Comparison of ENCODE assay signal across 1 cellular context in genomic region chr12:124241776-124242528, GRCh38.
TF ChIP-seq lines count a peak whose summit lies in the region.

No MANE protein-coding gene starts in this region.

TF ChIP-seq in WTC11, 78 proteins besides CTCF, POLR2A, EP300 and RAD21 (continued from another document):
- TF ChIP-seq ZSCAN18 (CRISPR knock-in tag; IDR thresholded peaks at IDR 0.05) (no peak), MYBL2 (CRISPR knock-in tag; IDR thresholded peaks at IDR 0.05) (no peak)
- TF ChIP-seq, protein P1, sequence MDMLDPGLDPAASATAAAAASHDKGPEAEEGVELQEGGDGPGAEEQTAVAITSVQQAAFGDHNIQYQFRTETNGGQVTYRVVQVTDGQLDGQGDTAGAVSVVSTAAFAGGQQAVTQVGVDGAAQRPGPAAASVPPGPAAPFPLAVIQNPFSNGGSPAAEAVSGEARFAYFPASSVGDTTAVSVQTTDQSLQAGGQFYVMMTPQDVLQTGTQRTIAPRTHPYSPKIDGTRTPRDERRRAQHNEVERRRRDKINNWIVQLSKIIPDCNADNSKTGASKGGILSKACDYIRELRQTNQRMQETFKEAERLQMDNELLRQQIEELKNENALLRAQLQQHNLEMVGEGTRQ (CRISPR knock-in tag; IDR thresholded peaks at IDR 0.05), result no peak
TF ChIP-seq in WTC11: peak in this region for 0.
